ENCODE assay signal across 1 cellular context in the genomic region with DNA sequence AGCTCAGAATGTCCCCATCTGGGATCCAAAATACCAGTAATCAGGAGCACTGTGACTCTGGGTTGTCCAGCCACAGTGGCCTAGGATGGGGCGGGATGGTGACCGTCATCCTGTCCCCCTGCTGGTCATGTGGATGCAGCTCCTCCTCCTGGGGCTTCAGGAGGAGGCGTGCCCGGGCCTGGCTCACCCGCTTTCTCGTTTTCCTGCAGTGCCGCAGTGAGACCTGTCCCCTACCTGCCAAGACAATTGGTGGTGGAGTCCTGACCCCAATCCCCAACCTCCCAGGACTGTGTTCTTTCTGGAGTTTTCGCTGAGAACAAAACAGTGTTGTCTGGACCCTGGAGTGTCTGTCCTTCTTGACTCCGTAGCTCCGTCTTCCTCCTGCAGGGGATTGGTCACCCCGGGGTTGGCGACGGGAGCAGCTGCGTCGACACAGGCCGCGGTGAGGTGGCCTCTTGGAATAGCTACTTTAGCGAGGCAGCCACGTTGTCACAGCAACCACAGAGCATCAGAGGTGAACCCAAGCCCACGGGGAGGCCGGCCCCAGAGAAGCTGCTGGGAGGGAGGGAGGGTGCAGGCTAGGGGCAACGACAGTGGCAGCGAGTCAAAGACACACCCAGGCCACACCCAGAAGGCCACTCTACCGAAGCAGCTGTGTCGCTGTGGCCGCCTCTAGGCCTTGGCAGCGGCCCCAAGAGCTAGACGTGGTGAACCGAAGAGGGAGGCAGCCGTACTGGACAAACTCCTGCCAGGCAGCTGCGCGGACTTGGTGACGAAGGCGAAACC.
TF ChIP-seq lines count a peak whose summit lies in the region.

No MANE protein-coding gene starts in this region.

TF ChIP-seq in K562, 482 proteins besides CTCF, POLR2A, EP300 and RAD21 (continues in another document):
- TF ChIP-seq PHF20 (IDR thresholded peaks at IDR 0.05; ENCODE audit: partially characterized antibody) = no peak
- TF ChIP-seq, protein P1, sequence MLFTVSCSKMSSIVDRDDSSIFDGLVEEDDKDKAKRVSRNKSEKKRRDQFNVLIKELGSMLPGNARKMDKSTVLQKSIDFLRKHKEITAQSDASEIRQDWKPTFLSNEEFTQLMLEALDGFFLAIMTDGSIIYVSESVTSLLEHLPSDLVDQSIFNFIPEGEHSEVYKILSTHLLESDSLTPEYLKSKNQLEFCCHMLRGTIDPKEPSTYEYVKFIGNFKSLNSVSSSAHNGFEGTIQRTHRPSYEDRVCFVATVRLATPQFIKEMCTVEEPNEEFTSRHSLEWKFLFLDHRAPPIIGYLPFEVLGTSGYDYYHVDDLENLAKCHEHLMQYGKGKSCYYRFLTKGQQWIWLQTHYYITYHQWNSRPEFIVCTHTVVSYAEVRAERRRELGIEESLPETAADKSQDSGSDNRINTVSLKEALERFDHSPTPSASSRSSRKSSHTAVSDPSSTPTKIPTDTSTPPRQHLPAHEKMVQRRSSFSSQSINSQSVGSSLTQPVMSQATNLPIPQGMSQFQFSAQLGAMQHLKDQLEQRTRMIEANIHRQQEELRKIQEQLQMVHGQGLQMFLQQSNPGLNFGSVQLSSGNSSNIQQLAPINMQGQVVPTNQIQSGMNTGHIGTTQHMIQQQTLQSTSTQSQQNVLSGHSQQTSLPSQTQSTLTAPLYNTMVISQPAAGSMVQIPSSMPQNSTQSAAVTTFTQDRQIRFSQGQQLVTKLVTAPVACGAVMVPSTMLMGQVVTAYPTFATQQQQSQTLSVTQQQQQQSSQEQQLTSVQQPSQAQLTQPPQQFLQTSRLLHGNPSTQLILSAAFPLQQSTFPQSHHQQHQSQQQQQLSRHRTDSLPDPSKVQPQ (CRISPR knock-in tag; IDR thresholded peaks at IDR 0.05; ENCODE audit: borderline replicate concordance) = no peak
- no peak for TF ChIP-seq RHOXF2B (CRISPR knock-in tag; conservative IDR thresholded peaks at IDR 0.05)
- TF ChIP-seq FOXA3 (CRISPR knock-in tag; conservative IDR thresholded peaks at IDR 0.05 in 1 of 2, IDR thresholded peaks at IDR 0.05 in 1 of 2) = no peak
- no peak for TF ChIP-seq MEIS2 (IDR thresholded peaks at IDR 0.05; ENCODE audit: partially characterized antibody)
- TF ChIP-seq, protein P2, sequence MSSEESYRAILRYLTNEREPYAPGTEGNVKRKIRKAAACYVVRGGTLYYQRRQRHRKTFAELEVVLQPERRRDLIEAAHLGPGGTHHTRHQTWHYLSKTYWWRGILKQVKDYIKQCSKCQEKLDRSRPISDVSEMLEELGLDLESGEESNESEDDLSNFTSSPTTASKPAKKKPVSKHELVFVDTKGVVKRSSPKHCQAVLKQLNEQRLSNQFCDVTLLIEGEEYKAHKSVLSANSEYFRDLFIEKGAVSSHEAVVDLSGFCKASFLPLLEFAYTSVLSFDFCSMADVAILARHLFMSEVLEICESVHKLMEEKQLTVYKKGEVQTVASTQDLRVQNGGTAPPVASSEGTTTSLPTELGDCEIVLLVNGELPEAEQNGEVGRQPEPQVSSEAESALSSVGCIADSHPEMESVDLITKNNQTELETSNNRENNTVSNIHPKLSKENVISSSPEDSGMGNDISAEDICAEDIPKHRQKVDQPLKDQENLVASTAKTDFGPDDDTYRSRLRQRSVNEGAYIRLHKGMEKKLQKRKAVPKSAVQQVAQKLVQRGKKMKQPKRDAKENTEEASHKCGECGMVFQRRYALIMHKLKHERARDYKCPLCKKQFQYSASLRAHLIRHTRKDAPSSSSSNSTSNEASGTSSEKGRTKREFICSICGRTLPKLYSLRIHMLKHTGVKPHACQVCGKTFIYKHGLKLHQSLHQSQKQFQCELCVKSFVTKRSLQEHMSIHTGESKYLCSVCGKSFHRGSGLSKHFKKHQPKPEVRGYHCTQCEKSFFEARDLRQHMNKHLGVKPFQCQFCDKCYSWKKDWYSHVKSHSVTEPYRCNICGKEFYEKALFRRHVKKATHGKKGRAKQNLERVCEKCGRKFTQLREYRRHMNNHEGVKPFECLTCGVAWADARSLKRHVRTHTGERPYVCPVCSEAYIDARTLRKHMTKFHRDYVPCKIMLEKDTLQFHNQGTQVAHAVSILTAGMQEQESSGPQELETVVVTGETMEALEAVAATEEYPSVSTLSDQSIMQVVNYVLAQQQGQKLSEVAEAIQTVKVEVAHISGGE (CRISPR knock-in tag; IDR thresholded peaks at IDR 0.05) = peak in 1 of 3 experiments; percentile 59; a peak in 2 of 6 replicates
- TF ChIP-seq ZFPM2 (CRISPR knock-in tag; IDR thresholded peaks at IDR 0.05) = no peak
- TF ChIP-seq ZNF408 (CRISPR knock-in tag; IDR thresholded peaks at IDR 0.05; ENCODE audit: low read depth) = no peak
- TF ChIP-seq, protein P3, sequence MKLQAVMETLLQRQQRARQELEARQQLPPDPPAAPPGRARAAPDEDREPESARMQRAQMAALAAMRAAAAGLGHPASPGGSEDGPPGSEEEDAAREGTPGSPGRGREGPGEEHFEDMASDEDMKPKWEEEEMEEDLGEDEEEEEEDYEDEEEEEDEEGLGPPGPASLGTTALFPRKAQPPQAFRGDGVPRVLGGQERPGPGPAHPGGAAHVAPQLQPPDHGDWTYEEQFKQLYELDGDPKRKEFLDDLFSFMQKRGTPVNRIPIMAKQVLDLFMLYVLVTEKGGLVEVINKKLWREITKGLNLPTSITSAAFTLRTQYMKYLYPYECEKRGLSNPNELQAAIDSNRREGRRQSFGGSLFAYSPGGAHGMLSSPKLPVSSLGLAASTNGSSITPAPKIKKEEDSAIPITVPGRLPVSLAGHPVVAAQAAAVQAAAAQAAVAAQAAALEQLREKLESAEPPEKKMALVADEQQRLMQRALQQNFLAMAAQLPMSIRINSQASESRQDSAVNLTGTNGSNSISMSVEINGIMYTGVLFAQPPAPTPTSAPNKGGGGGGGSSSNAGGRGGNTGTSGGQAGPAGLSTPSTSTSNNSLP (IDR thresholded peaks at IDR 0.05; ENCODE audit: borderline replicate concordance, low read depth, low read length) = no peak
- TF ChIP-seq, protein P4, sequence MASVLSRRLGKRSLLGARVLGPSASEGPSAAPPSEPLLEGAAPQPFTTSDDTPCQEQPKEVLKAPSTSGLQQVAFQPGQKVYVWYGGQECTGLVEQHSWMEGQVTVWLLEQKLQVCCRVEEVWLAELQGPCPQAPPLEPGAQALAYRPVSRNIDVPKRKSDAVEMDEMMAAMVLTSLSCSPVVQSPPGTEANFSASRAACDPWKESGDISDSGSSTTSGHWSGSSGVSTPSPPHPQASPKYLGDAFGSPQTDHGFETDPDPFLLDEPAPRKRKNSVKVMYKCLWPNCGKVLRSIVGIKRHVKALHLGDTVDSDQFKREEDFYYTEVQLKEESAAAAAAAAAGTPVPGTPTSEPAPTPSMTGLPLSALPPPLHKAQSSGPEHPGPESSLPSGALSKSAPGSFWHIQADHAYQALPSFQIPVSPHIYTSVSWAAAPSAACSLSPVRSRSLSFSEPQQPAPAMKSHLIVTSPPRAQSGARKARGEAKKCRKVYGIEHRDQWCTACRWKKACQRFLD (CRISPR knock-in tag; IDR thresholded peaks at IDR 0.05) = no peak
- TF ChIP-seq ZBED1 (IDR thresholded peaks at IDR 0.05) = no peak
- TF ChIP-seq, protein P5, sequence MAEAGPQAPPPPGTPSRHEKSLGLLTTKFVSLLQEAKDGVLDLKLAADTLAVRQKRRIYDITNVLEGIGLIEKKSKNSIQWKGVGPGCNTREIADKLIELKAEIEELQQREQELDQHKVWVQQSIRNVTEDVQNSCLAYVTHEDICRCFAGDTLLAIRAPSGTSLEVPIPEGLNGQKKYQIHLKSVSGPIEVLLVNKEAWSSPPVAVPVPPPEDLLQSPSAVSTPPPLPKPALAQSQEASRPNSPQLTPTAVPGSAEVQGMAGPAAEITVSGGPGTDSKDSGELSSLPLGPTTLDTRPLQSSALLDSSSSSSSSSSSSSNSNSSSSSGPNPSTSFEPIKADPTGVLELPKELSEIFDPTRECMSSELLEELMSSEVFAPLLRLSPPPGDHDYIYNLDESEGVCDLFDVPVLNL (CRISPR knock-in tag; IDR thresholded peaks at IDR 0.05; ENCODE audit: low read depth) = no peak
- no peak for TF ChIP-seq HIVEP1 (CRISPR knock-in tag; IDR thresholded peaks at IDR 0.05)
- TF ChIP-seq MEF2A (IDR thresholded peaks at IDR 0.05; ENCODE audit: control insufficient read depth, low read depth, low read length) = no peak
- TF ChIP-seq, protein P6, sequence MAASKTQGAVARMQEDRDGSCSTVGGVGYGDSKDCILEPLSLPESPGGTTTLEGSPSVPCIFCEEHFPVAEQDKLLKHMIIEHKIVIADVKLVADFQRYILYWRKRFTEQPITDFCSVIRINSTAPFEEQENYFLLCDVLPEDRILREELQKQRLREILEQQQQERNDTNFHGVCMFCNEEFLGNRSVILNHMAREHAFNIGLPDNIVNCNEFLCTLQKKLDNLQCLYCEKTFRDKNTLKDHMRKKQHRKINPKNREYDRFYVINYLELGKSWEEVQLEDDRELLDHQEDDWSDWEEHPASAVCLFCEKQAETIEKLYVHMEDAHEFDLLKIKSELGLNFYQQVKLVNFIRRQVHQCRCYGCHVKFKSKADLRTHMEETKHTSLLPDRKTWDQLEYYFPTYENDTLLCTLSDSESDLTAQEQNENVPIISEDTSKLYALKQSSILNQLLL (CRISPR knock-in tag; IDR thresholded peaks at IDR 0.05; ENCODE audit: borderline replicate concordance) = no peak
- TF ChIP-seq ARNT (IDR thresholded peaks at IDR 0.05) = no peak
- TF ChIP-seq ELF2 (CRISPR knock-in tag; IDR thresholded peaks at IDR 0.05) = no peak
- TF ChIP-seq CREB1 (IDR thresholded peaks at IDR 0.05) = no peak
- peak; percentile 25 for TF ChIP-seq CREB1 (CRISPR knock-in tag; IDR thresholded peaks at IDR 0.05)
- TF ChIP-seq HMG20B (CRISPR knock-in tag; IDR thresholded peaks at IDR 0.05) = no peak
- no peak for TF ChIP-seq ZNF76 (CRISPR knock-in tag; IDR thresholded peaks at IDR 0.05; ENCODE audit: borderline replicate concordance)
- no peak for TF ChIP-seq ZNF354B (CRISPR knock-in tag; IDR thresholded peaks at IDR 0.05)
- no peak for TF ChIP-seq ATF7 (IDR thresholded peaks at IDR 0.05)
- TF ChIP-seq RBM22 (IDR thresholded peaks at IDR 0.05; ENCODE audit: low read depth, low read length, poor library complexity, severe bottlenecking) = no peak
- TF ChIP-seq NCOR1 (IDR thresholded peaks at IDR 0.05) = no peak
- TF ChIP-seq TARDBP (IDR thresholded peaks at IDR 0.05) = no peak
- no peak for TF ChIP-seq ZNF217 (CRISPR knock-in tag; IDR thresholded peaks at IDR 0.05)
- TF ChIP-seq, protein P7, sequence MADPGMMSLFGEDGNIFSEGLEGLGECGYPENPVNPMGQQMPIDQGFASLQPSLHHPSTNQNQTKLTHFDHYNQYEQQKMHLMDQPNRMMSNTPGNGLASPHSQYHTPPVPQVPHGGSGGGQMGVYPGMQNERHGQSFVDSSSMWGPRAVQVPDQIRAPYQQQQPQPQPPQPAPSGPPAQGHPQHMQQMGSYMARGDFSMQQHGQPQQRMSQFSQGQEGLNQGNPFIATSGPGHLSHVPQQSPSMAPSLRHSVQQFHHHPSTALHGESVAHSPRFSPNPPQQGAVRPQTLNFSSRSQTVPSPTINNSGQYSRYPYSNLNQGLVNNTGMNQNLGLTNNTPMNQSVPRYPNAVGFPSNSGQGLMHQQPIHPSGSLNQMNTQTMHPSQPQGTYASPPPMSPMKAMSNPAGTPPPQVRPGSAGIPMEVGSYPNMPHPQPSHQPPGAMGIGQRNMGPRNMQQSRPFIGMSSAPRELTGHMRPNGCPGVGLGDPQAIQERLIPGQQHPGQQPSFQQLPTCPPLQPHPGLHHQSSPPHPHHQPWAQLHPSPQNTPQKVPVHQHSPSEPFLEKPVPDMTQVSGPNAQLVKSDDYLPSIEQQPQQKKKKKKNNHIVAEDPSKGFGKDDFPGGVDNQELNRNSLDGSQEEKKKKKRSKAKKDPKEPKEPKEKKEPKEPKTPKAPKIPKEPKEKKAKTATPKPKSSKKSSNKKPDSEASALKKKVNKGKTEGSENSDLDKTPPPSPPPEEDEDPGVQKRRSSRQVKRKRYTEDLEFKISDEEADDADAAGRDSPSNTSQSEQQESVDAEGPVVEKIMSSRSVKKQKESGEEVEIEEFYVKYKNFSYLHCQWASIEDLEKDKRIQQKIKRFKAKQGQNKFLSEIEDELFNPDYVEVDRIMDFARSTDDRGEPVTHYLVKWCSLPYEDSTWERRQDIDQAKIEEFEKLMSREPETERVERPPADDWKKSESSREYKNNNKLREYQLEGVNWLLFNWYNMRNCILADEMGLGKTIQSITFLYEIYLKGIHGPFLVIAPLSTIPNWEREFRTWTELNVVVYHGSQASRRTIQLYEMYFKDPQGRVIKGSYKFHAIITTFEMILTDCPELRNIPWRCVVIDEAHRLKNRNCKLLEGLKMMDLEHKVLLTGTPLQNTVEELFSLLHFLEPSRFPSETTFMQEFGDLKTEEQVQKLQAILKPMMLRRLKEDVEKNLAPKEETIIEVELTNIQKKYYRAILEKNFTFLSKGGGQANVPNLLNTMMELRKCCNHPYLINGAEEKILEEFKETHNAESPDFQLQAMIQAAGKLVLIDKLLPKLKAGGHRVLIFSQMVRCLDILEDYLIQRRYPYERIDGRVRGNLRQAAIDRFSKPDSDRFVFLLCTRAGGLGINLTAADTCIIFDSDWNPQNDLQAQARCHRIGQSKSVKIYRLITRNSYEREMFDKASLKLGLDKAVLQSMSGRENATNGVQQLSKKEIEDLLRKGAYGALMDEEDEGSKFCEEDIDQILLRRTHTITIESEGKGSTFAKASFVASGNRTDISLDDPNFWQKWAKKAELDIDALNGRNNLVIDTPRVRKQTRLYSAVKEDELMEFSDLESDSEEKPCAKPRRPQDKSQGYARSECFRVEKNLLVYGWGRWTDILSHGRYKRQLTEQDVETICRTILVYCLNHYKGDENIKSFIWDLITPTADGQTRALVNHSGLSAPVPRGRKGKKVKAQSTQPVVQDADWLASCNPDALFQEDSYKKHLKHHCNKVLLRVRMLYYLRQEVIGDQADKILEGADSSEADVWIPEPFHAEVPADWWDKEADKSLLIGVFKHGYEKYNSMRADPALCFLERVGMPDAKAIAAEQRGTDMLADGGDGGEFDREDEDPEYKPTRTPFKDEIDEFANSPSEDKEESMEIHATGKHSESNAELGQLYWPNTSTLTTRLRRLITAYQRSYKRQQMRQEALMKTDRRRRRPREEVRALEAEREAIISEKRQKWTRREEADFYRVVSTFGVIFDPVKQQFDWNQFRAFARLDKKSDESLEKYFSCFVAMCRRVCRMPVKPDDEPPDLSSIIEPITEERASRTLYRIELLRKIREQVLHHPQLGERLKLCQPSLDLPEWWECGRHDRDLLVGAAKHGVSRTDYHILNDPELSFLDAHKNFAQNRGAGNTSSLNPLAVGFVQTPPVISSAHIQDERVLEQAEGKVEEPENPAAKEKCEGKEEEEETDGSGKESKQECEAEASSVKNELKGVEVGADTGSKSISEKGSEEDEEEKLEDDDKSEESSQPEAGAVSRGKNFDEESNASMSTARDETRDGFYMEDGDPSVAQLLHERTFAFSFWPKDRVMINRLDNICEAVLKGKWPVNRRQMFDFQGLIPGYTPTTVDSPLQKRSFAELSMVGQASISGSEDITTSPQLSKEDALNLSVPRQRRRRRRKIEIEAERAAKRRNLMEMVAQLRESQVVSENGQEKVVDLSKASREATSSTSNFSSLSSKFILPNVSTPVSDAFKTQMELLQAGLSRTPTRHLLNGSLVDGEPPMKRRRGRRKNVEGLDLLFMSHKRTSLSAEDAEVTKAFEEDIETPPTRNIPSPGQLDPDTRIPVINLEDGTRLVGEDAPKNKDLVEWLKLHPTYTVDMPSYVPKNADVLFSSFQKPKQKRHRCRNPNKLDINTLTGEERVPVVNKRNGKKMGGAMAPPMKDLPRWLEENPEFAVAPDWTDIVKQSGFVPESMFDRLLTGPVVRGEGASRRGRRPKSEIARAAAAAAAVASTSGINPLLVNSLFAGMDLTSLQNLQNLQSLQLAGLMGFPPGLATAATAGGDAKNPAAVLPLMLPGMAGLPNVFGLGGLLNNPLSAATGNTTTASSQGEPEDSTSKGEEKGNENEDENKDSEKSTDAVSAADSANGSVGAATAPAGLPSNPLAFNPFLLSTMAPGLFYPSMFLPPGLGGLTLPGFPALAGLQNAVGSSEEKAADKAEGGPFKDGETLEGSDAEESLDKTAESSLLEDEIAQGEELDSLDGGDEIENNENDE (IDR thresholded peaks at IDR 0.05; ENCODE audit: low read depth, low read length) = no peak
- peak; percentile 50 for TF ChIP-seq ZFX (CRISPR knock-in tag; IDR thresholded peaks at IDR 0.05)
- no peak for TF ChIP-seq HNRNPK (IDR thresholded peaks at IDR 0.05; ENCODE audit: low read depth, low read length, poor library complexity, severe bottlenecking)
- no peak for TF ChIP-seq ZNF133 (CRISPR knock-in tag; IDR thresholded peaks at IDR 0.05)
- no peak for TF ChIP-seq SAFB2 (IDR thresholded peaks at IDR 0.05; ENCODE audit: borderline replicate concordance, low read depth, low read length, severe bottlenecking)
